ENCODE assay signal across 13 cellular contexts in genomic region chr11:77071671-77072605, GRCh38. TPM values are rescaled to one million over a fixed set of nuclear protein-coding genes. Genes with fewer than 3 reads are reported as not detected.
DNase-seq lines count a peak whose midpoint lies in the region; FAIRE-seq and TF ChIP-seq lines count a peak whose summit lies in the region.
"Had no signal": no experiment of that assay in that cellular context is flagged by ENCODE, and none has a peak within 500 bp of the region (broad histone marks: within the 10 kb centered on the region; RNA-seq: fewer than 3 reads in every experiment).

No MANE protein-coding gene starts in this region.

- TF ChIP-seq CTCF in Loucy (conservative IDR thresholded peaks at IDR 0.05; ENCODE audit: low read length) = no peak
- TF ChIP-seq CTCF in bronchial epithelial cell (IDR thresholded peaks at IDR 0.05; ENCODE audit: insufficient read depth, low read length, severe bottlenecking) = no peak
- no peak for TF ChIP-seq CTCF in RWPE1 (conservative IDR thresholded peaks at IDR 0.05; ENCODE audit: low read depth)

- H3K27me3 ChIP-seq in ACC112 (ENCODE audit: insufficient read depth, low read length) = no peaks in the 10 kb centered on the region
- no peaks in the 10 kb centered on the region for H3K27me3 ChIP-seq in Loucy (ENCODE audit: insufficient read depth, low read length, poor library complexity, severe bottlenecking)
- peaks cover 6% of the 10 kb centered on the region for H3K27me3 ChIP-seq in bronchial epithelial cell (ENCODE audit: control insufficient read depth, insufficient read depth, low read length)
- no peaks in the 10 kb centered on the region for H3K27me3 ChIP-seq in muscle layer of colon (ENCODE audit: control insufficient read depth in 1 of 2, insufficient read depth in 2 of 2, low read length in 2 of 2)

- H3K4me3 ChIP-seq in ACC112 (ENCODE audit: low read depth, low read length) (no peak overlapping the region), Loucy (ENCODE audit: low read length, poor library complexity, severe bottlenecking) (peak overlapping the region; percentile 60), bronchial epithelial cell (ENCODE audit: low read depth, low read length) (no peak overlapping the region), muscle layer of colon (ENCODE audit: low read depth in 1 of 2, low read length in 2 of 2) (no peak overlapping the region)

- H2AFZ ChIP-seq in ACC112 (ENCODE audit: low read length, unreplicated experiment) = peak overlapping the region; percentile 78
- no peak overlapping the region for H2AFZ ChIP-seq in Loucy (ENCODE audit: low read length)

- DNase-seq in bronchial epithelial cell (ENCODE audit: low read depth) (peak; percentile 4), RWPE1 (ENCODE audit: low spot score) (no peak), NCI-H526 treated with DMSO at 0.1 percent for 48 hours (lab: John Stamatoyannopoulos, UW) (no peak), NCI-H187 (lab: John Stamatoyannopoulos, UW) (no peak)
- no peak for DNase-seq in activated naive CD4-positive, alpha-beta T cell treated with Interleukin-2 at 50 U/mL for 16 hours
- DNase-seq: anterior cingulate cortex; DND-41; stimulated activated CD4-positive, alpha-beta T cell treated with anti-CD3 and anti-CD28 coated beads, Interleukin-4, amount 100 ng/mL, for 24 hours had no signal

- H3K4me2 ChIP-seq in Loucy (ENCODE audit: low read depth, low read length, poor library complexity, severe bottlenecking) = peak overlapping the region; percentile 75

- H3K27ac ChIP-seq in ACC112 (ENCODE audit: low read depth, low read length) (peak overlapping the region; percentile 94), muscle layer of colon (ENCODE audit: low read depth, low read length) (peak overlapping the region; percentile 27), RWPE1 (no peak overlapping the region)

- H3K9ac ChIP-seq in Loucy (ENCODE audit: low read depth, low read length, poor library complexity, severe bottlenecking) (peak overlapping the region; percentile 12), muscle layer of colon (ENCODE audit: low read length) (peak overlapping the region; percentile 10)

- H3K9me2 ChIP-seq in Loucy (replicated peaks; ENCODE audit: low read depth, low read length) = no peaks in the 10 kb centered on the region

- H3F3A ChIP-seq in Loucy (ENCODE audit: low read depth) = no peaks in the 10 kb centered on the region

- FAIRE-seq in bronchial epithelial cell (lab: Jason Lieb, UNC) = no peak
- FAIRE-seq: islet of Langerhans had no signal

- H3K36me3 ChIP-seq in ACC112 (ENCODE audit: insufficient read depth, low read length) (no peaks in the 10 kb centered on the region), Loucy (ENCODE audit: insufficient read depth, low read length) (no peaks in the 10 kb centered on the region), bronchial epithelial cell (ENCODE audit: control insufficient read depth, insufficient read depth, low read length) (no peaks in the 10 kb centered on the region), muscle layer of colon (ENCODE audit: insufficient read depth, low read length) (no peaks in the 10 kb centered on the region)

- peaks cover 45% of the 10 kb centered on the region for H3K79me2 ChIP-seq in ACC112 (ENCODE audit: control insufficient read depth, insufficient read depth, low read length, unreplicated experiment)
- H3K79me2 ChIP-seq in Loucy (ENCODE audit: insufficient read depth, low read length) = peaks cover 44% of the 10 kb centered on the region

- peaks cover 7% of the 10 kb centered on the region for H4K20me1 ChIP-seq in Loucy (ENCODE audit: insufficient read depth, low read length, poor library complexity, severe bottlenecking)

- peaks cover 50% of the 10 kb centered on the region for H3K4me1 ChIP-seq in ACC112 (ENCODE audit: control insufficient read depth, insufficient read depth, low read length, unreplicated experiment)
- H3K4me1 ChIP-seq in Loucy (ENCODE audit: insufficient read depth, low read length, poor library complexity, severe bottlenecking) = peaks cover 87% of the 10 kb centered on the region
- H3K4me1 ChIP-seq in muscle layer of colon (ENCODE audit: insufficient read depth, low read length) = peaks cover 45% of the 10 kb centered on the region

- POLR2A ChIA-PET in RWPE1 (lab: Yijun Ruan, JAX; ENCODE audit: low non-redundant PET) = no interaction called here

- CTCF ChIA-PET in RWPE1 (lab: Yijun Ruan, JAX) = interaction anchor here (0.6 kb wide), 1 partner anchor 366 kb away, joined by 3 read pairs; no protein-coding TSS in a partner anchor

- no peaks in the 10 kb centered on the region for H3K9me3 ChIP-seq in Loucy (ENCODE audit: insufficient read depth, low read depth, low read length)
- no peaks in the 10 kb centered on the region for H3K9me3 ChIP-seq in muscle layer of colon (ENCODE audit: low read length)

RNA-seq across cellular contexts. Expression of gene CAPN5, which starts 5.2 kb away (rescaled TPM):
- total RNA-seq in bronchial epithelial cell = 3.2 and 9.6 TPM in 2 replicates

RNA-seq across cellular contexts. Expression of gene OMP, which starts 30.7 kb away (rescaled TPM):
- not detected in 2 replicates for total RNA-seq in bronchial epithelial cell
- total RNA-seq: SK-MEL-5 had no signal

RNA-seq across cellular contexts. Expression of gene B3GNT6, which starts 37.7 kb away (rescaled TPM):
- under 0.01 and 0.64 TPM in 2 replicates for total RNA-seq in bronchial epithelial cell
- total RNA-seq: SK-MEL-5 had no signal

RNA-seq across cellular contexts. Expression of gene MYO7A, which starts 56.1 kb away (rescaled TPM):
- total RNA-seq in bronchial epithelial cell = under 0.01 and 0.13 TPM in 2 replicates
